In the genomic region with DNA sequence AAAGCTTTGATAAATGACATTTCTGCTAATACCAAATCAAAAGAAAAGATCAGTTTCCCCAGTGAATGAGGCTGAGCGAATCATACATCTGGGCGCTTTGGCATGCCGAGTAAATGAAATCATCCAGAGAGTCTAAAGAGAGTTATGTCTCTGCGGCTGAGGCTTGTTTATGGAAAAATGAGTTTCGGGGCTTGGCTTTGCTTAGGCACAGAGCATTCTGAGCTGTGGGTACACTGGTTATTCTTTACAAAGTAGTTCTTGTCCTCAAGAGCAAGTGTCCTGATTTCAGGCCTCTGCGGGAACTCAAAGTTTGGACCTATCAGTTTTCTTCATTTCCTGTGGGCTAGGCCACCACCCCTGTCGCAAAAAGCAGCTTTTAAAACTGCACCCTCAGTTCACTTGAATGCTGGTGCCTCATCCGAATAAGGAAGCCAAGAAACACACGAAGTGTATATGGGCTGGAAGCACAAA, we compare ENCODE assay signal across 10 cellular contexts.
DNase-seq lines count a peak whose midpoint lies in the region; ATAC-seq, FAIRE-seq and TF ChIP-seq lines count a peak whose summit lies in the region.
"Had no signal": no experiment of that assay in that cellular context is flagged by ENCODE, and none has a peak within 500 bp of the region (broad histone marks: within the 10 kb centered on the region; RNA-seq: fewer than 3 reads in every experiment).

No MANE protein-coding gene starts in this region.

- no peak overlapping the region for H2BK20ac ChIP-seq in H9 (ENCODE audit: low read depth, low read length, poor library complexity, severe bottlenecking)

- H3K79me2 ChIP-seq in H9 (ENCODE audit: insufficient read depth, low read length): no peaks in the 10 kb centered on the region

- H3K9me3 ChIP-seq in H9 (ENCODE audit: control insufficient read depth, low read depth, low read length) (no peaks in the 10 kb centered on the region), ascending aorta (no peaks in the 10 kb centered on the region)

- H4K8ac ChIP-seq in H9 (replicated peaks; ENCODE audit: insufficient read length, low read depth, low read length): no peak overlapping the region

- H3K18ac ChIP-seq in H9 (ENCODE audit: insufficient read length, low read depth, low read length): no peak overlapping the region

- peaks cover 2% of the 10 kb centered on the region; the same call in 1 of the 2 replicates for H3K27me3 Mint-ChIP-seq in H9 (ENCODE audit: low read depth)
- H3K27me3 Mint-ChIP-seq in stimulated activated memory B cell treated with anti-CD40 and anti-IgM and Interleukin-4, amounts not matched to agents 10 μg/mL and 1 μg/mL and 100 μg/mL, for 72 hours: no peaks in the 10 kb centered on the region

- no peak for TF ChIP-seq POLR2A in GM12892 (IDR thresholded peaks at IDR 0.05; ENCODE audit: low read depth, low read length)

- H2BK15ac ChIP-seq in H9 (ENCODE audit: low read depth, low read length): no peak overlapping the region

- H4K20me1 ChIP-seq in H9 (ENCODE audit: control insufficient read depth, insufficient read depth, insufficient read length): no peaks in the 10 kb centered on the region

- H3K36me3 ChIP-seq in ascending aorta: no peaks in the 10 kb centered on the region
- H3K36me3 ChIP-seq: cardiac muscle cell had no signal

- peak overlapping the region in 2 of 3 experiments; percentile 8 to 38; a peak in 1 of 7 replicates for H3K27ac Mint-ChIP-seq in H9
- peak overlapping the region; percentile 72 for H3K27ac Mint-ChIP-seq in stimulated activated memory B cell treated with anti-CD40 and anti-IgM and Interleukin-4, amounts not matched to agents 10 μg/mL and 1 μg/mL and 100 μg/mL, for 72 hours

- no peak overlapping the region for H4K91ac ChIP-seq in H9 (ENCODE audit: insufficient read length, low read depth, low read length)

- H3K14ac ChIP-seq in H9 (ENCODE audit: insufficient read depth, low read length): no peak overlapping the region

- no peak overlapping the region for H3K4me2 ChIP-seq in H9 (ENCODE audit: insufficient read depth, insufficient read length, low read length)

- no peak overlapping the region for H2AK5ac ChIP-seq in H9 (ENCODE audit: insufficient read length, low read length)

- peak overlapping the region; percentile 56 for H2AFZ ChIP-seq in H9 (ENCODE audit: low read length)

- ATAC-seq in stimulated activated memory B cell treated with anti-CD40 and anti-IgM and Interleukin-4, amounts not matched to agents 10 μg/mL and 1 μg/mL and 100 μg/mL, for 72 hours: no peak
- ATAC-seq in HG02759 (IDR thresholded peaks at IDR 0.05; ENCODE audit: unreplicated experiment) (no peak), HG03039 (IDR thresholded peaks at IDR 0.05; ENCODE audit: unreplicated experiment) (no peak)

- H3K4me1 ChIP-seq in H9 (ENCODE audit: insufficient read depth, low read length) (peaks cover 2% of the 10 kb centered on the region; the same call in 1 of the 2 replicates), ascending aorta (peaks cover 32 to 71% of the 10 kb centered on the region in 2 donors)

- no peak overlapping the region for H2BK12ac ChIP-seq in H9 (ENCODE audit: insufficient read length, low read depth, low read length)

- TF ChIP-seq CTCF in H9 (conservative IDR thresholded peaks at IDR 0.05) (no peak), ascending aorta (IDR thresholded peaks at IDR 0.05) (no peak)

- H3K4me1 Mint-ChIP-seq in H9: peaks cover 6 to 12% of the 10 kb centered on the region in 2 experiments; a peak in 2 of 4 replicates
- H3K4me1 Mint-ChIP-seq in stimulated activated memory B cell treated with anti-CD40 and anti-IgM and Interleukin-4, amounts not matched to agents 10 μg/mL and 1 μg/mL and 100 μg/mL, for 72 hours: peaks cover 69% of the 10 kb centered on the region

- H4K5ac ChIP-seq in H9 (ENCODE audit: insufficient read length, low read depth, low read length): no peak overlapping the region

- intact Hi-C loops in ascending aorta (cut with DNase I): loop anchor here (2.0 kb wide), 2 partner anchors 40 to 52 kb away; no protein-coding TSS in a partner anchor

- no CpG with 5 or more reads among the region's 9 CpGs for WGBS in H9 (ENCODE audit: extremely low coverage, insufficient read length, low lambda C conversion rate)

- no peak overlapping the region for H3K56ac ChIP-seq in H9 (ENCODE audit: insufficient read length, low read depth, low read length)

- no peak overlapping the region for H3K23ac ChIP-seq in H9 (ENCODE audit: insufficient read length, low read depth, low read length)

- no peak overlapping the region for H3K27ac ChIP-seq in H9 (ENCODE audit: insufficient read length, low read depth, low read length)
- H3K27ac ChIP-seq in ascending aorta: peak overlapping the region; percentile 85 to 92
- H3K27ac ChIP-seq: cardiac muscle cell had no signal

- DNase-seq in H9 (no peak), ascending aorta (ENCODE audit: low spot score in 2 of 2) (peak in 1 of 2 donors; percentile 88), islet precursor cell (peak; percentile 57), GM12892 (ENCODE audit: insufficient read length) (no peak), OCI-M2 (lab: John Stamatoyannopoulos, UW; ENCODE audit: unreplicated experiment) (no peak)
- DNase-seq: T-helper 1 cell had no signal

- no peak overlapping the region for H2BK120ac ChIP-seq in H9 (ENCODE audit: low read depth, low read length, poor library complexity, severe bottlenecking)

- no peak overlapping the region for H3T11ph ChIP-seq in H9 (ENCODE audit: low read length)

- H3K4me3 ChIP-seq in ascending aorta: peak overlapping the region in 1 of 2 donors; percentile 0
- H3K4me3 ChIP-seq: cardiac muscle cell had no signal

- H3K4ac ChIP-seq in H9 (ENCODE audit: low read depth, low read length): no peak overlapping the region

- no peak overlapping the region for H3K9ac ChIP-seq in H9 (ENCODE audit: extremely low read depth, insufficient read length, low read length)

- H3K4me3 Mint-ChIP-seq in H9: no peak overlapping the region
- no peak overlapping the region for H3K4me3 Mint-ChIP-seq in stimulated activated memory B cell treated with anti-CD40 and anti-IgM and Interleukin-4, amounts not matched to agents 10 μg/mL and 1 μg/mL and 100 μg/mL, for 72 hours

- H3K27me3 ChIP-seq in H9 (ENCODE audit: insufficient read depth, low read length): no peaks in the 10 kb centered on the region
- H3K27me3 ChIP-seq in ascending aorta: no peaks in the 10 kb centered on the region
- H3K27me3 ChIP-seq: cardiac muscle cell had no signal

- no peaks in the 10 kb centered on the region for H3K36me3 Mint-ChIP-seq in H9 (ENCODE audit: insufficient read depth in 1 of 3, low read depth in 3 of 3)
- H3K36me3 Mint-ChIP-seq in stimulated activated memory B cell treated with anti-CD40 and anti-IgM and Interleukin-4, amounts not matched to agents 10 μg/mL and 1 μg/mL and 100 μg/mL, for 72 hours: no peaks in the 10 kb centered on the region

- H2BK5ac ChIP-seq in H9 (ENCODE audit: insufficient read length, low read length): no peak overlapping the region

- H3K9me3 Mint-ChIP-seq in H9: no peaks in the 10 kb centered on the region
- no peaks in the 10 kb centered on the region for H3K9me3 Mint-ChIP-seq in stimulated activated memory B cell treated with anti-CD40 and anti-IgM and Interleukin-4, amounts not matched to agents 10 μg/mL and 1 μg/mL and 100 μg/mL, for 72 hours

- FAIRE-seq in GM12892 (lab: Jason Lieb, UNC): no peak

- H3K23me2 ChIP-seq in H9 (ENCODE audit: insufficient read length, low read depth, low read length, poor library complexity, severe bottlenecking): no peaks in the 10 kb centered on the region

- H3K79me1 ChIP-seq in H9 (ENCODE audit: insufficient read depth, low read depth, low read length, poor library complexity, severe bottlenecking): no peaks in the 10 kb centered on the region
